27 cellular contexts compared by ENCODE assay signal in genomic region chr13:110062777-110063442, GRCh38.
DNase-seq lines count a peak whose midpoint lies in the region; ATAC-seq, FAIRE-seq and TF ChIP-seq lines count a peak whose summit lies in the region.
"Had no signal": no experiment of that assay in that cellular context is flagged by ENCODE, and none has a peak within 500 bp of the region (broad histone marks: within the 10 kb centered on the region; RNA-seq: fewer than 3 reads in every experiment).

No MANE protein-coding gene starts in this region.

- CTCF ChIA-PET in HepG2 (lab: Yijun Ruan, JAX; ENCODE audit: low intra/inter-chr PET ratio, low total read pairs), result no interaction called here

- no peak for FAIRE-seq in HepG2 (lab: Jason Lieb, UNC)
- FAIRE-seq: RCC 7860 had no signal

- TF ChIP-seq RAD21 in liver (IDR thresholded peaks at IDR 0.05) (no peak), HepG2 (CRISPR knock-in tag; IDR thresholded peaks at IDR 0.05) (no peak)

- H4K20me1 ChIP-seq in HepG2 (ENCODE audit: insufficient read depth, low read length), result no peaks in the 10 kb centered on the region
- H4K20me1 ChIP-seq: BLaER1 treated with 17β-estradiol and CSF1 and Interleukin-3, amounts not matched to agents 10 nM and 100 nM had no signal

- H3K4me1 ChIP-seq in liver (ENCODE audit: control insufficient read depth in 4 of 4, insufficient read depth in 4 of 4, low read length in 3 of 4), result peaks cover 12 to 29% (median 20%) of the 10 kb centered on the region in 4 donors
- H3K4me1 ChIP-seq in HepG2 (ENCODE audit: insufficient read depth, low read length), result no peaks in the 10 kb centered on the region
- H3K4me1 ChIP-seq in body of pancreas, result no peaks in the 10 kb centered on the region
- H3K4me1 ChIP-seq: colonic mucosa, gastroesophageal sphincter, left lung, prostate gland, upper lobe of left lung had no signal

- H3K27me3 ChIP-seq in liver (ENCODE audit: control insufficient read depth in 4 of 4, insufficient read depth in 4 of 4, low read length in 3 of 4), result no peaks in the 10 kb centered on the region
- H3K27me3 ChIP-seq in HepG2 (ENCODE audit: control insufficient read depth in 1 of 2, insufficient read depth in 2 of 2, low read length in 2 of 2), result peaks cover 0 to 1% of the 10 kb centered on the region in 2 experiments; a peak in 1 of 5 replicates
- H3K27me3 ChIP-seq in body of pancreas, result no peaks in the 10 kb centered on the region
- H3K27me3 ChIP-seq: BLaER1 treated with 17β-estradiol and CSF1 and Interleukin-3, amounts not matched to agents 10 nM and 100 nM; colonic mucosa; gastroesophageal sphincter; left lung; upper lobe of left lung had no signal

- no peak for DNase-seq in HepG2 (ENCODE audit: low spot score)
- DNase-seq in body of pancreas, result peak in 1 of 4 donors; percentile 35
- no peak for DNase-seq in left lobe of liver (ENCODE audit: low spot score)
- DNase-seq in EL, result no peak
- DNase-seq: activated CD4-positive, alpha-beta T cell treated with anti-CD3 and anti-CD28 coated beads, Interleukin-2, amount 10 ng/mL, durations not matched to agents 24 days and 14 days; amygdala; colonic mucosa; DMS53; effector CD4-positive, alpha-beta T cell; GDM1; hypothalamus; left lung; midbrain; naive thymus-derived CD4-positive, alpha-beta T cell; NCI-H187 treated with DMSO at 0.1 percent for 48 hours; NCI-H526 treated with DMSO at 0.1 percent for 48 hours; stimulated activated naive CD4-positive, alpha-beta T cell had no signal

- H3K27ac ChIP-seq in liver (ENCODE audit: low read depth in 1 of 2, low read length in 2 of 2) (peak overlapping the region; percentile 83 to 86), HepG2 (ENCODE audit: extremely low read length, insufficient read depth, low read length) (no peak overlapping the region), body of pancreas (peak overlapping the region in 3 of 4 donors; percentile 23 to 53 (median 48))
- H3K27ac ChIP-seq: BLaER1 treated with 17β-estradiol and CSF1 and Interleukin-3, amounts not matched to agents 10 nM and 100 nM; colonic mucosa; gastroesophageal sphincter; left lung had no signal

- intact Hi-C loops in HepG2 (cut with micrococcal nuclease; ENCODE audit: unreplicated experiment) (no loop called here), body of pancreas (cut with DNase I) (no loop called here)

- no peak for ATAC-seq in HepG2
- peak; percentile 76 for ATAC-seq in body of pancreas
- peak; percentile 57 for ATAC-seq in left lobe of liver
- ATAC-seq in GM19324 (IDR thresholded peaks at IDR 0.05; ENCODE audit: low FRiP score, unreplicated experiment), result no peak
- ATAC-seq in HG03097 (IDR thresholded peaks at IDR 0.05; ENCODE audit: low FRiP score, unreplicated experiment), result no peak
- ATAC-seq: HCT116; left lung; naive thymus-derived CD4-positive, alpha-beta T cell; WTC11 had no signal

- TF ChIP-seq CTCF in liver (IDR thresholded peaks at IDR 0.05; ENCODE audit: low read depth, low read length, missing input control), result no peak
- no peak for TF ChIP-seq CTCF in HepG2 (CRISPR knock-in tag; IDR thresholded peaks at IDR 0.05)
- no peak for TF ChIP-seq CTCF in body of pancreas (IDR thresholded peaks at IDR 0.05)

- H3K9ac ChIP-seq in liver (ENCODE audit: low read depth in 1 of 2, low read length in 2 of 2) (peak overlapping the region in 1 of 2 donors; percentile 6), HepG2 (ENCODE audit: insufficient read depth, low read depth, low read length) (no peak overlapping the region)
- H3K9ac ChIP-seq: BLaER1 treated with 17β-estradiol and CSF1 and Interleukin-3, amounts not matched to agents 10 nM and 100 nM had no signal

- in situ Hi-C loops in HepG2 (cut with HindIII; ENCODE audit: extremely low pct_ligation_motif_present, low pct_unique_long_range_greater_than_20kb), result no loop called here

- TF ChIP-seq POLR2A in HepG2 (IDR thresholded peaks at IDR 0.05; ENCODE audit: insufficient read depth in 1 of 2, low read depth in 2 of 2, low read length in 2 of 2) (no peak), body of pancreas (IDR thresholded peaks at IDR 0.05) (no peak)

- H3K9me3 ChIP-seq in liver (ENCODE audit: control insufficient read depth in 4 of 4, low read length in 3 of 4) (no peaks in the 10 kb centered on the region), HepG2 (ENCODE audit: low read length) (no peaks in the 10 kb centered on the region), body of pancreas (no peaks in the 10 kb centered on the region)
- H3K9me3 ChIP-seq: colonic mucosa, gastroesophageal sphincter, left lung, prostate gland, upper lobe of left lung had no signal

- 73% methylated on average over 19 of the region's 19 CpGs for WGBS in liver
- WGBS in HepG2 (ENCODE audit: low lambda C conversion rate), result 46% methylated on average over 10 of the region's 19 CpGs
- whole genome bisulfite sequencing in body of pancreas, 2 donors, result 67 to 72% methylated on average over 10 to 19 of the region's 19 CpGs

- H3K79me2 ChIP-seq in HepG2 (ENCODE audit: insufficient read depth, low read length), result no peaks in the 10 kb centered on the region

- no peak overlapping the region for H3K4me2 ChIP-seq in HepG2 (ENCODE audit: low read depth, low read length)
- H3K4me2 ChIP-seq: BLaER1 treated with 17β-estradiol and CSF1 and Interleukin-3, amounts not matched to agents 10 nM and 100 nM had no signal

- H3K4me3 ChIP-seq in liver (ENCODE audit: low read depth in 1 of 3, low read length in 3 of 3) (no peak overlapping the region), HepG2 (replicated peaks in 1 of 3; ENCODE audit: insufficient read depth in 1 of 3, low read depth in 2 of 3, low read length in 3 of 3) (no peak overlapping the region), body of pancreas (no peak overlapping the region)
- H3K4me3 ChIP-seq: BLaER1 treated with 17β-estradiol and CSF1 and Interleukin-3, amounts not matched to agents 10 nM and 100 nM; colonic mucosa; gastroesophageal sphincter; left lung; prostate gland; upper lobe of left lung had no signal

- POLR2A ChIA-PET in HepG2 (lab: Yijun Ruan, JAX), result no interaction called here

- no peak for TF ChIP-seq EP300 in HepG2 (IDR thresholded peaks at IDR 0.05; ENCODE audit: low read depth in 2 of 2, low read length in 2 of 2)
- no peak for TF ChIP-seq EP300 in HepG2 (CRISPR knock-in tag; IDR thresholded peaks at IDR 0.05; ENCODE audit: borderline replicate concordance)

- BruUV-seq in HepG2 (replicated peaks; lab: Mats Ljungman, UMichigan), result no TSS peak

- H3K36me3 ChIP-seq in liver (ENCODE audit: control insufficient read depth in 4 of 4, insufficient read depth in 3 of 4, low read depth in 1 of 4, low read length in 3 of 4) (no peaks in the 10 kb centered on the region), HepG2 (replicated peaks in 1 of 2; ENCODE audit: control insufficient read depth in 1 of 2, insufficient read depth in 2 of 2, low read length in 2 of 2) (no peaks in the 10 kb centered on the region), body of pancreas (replicated peaks in 1 of 2; ENCODE audit: insufficient read depth in 1 of 2, low read depth in 2 of 2) (no peaks in the 10 kb centered on the region)
- H3K36me3 ChIP-seq: BLaER1 treated with 17β-estradiol and CSF1 and Interleukin-3, amounts not matched to agents 10 nM and 100 nM; colonic mucosa; gastroesophageal sphincter; left lung; prostate gland; upper lobe of left lung had no signal

- H2AFZ ChIP-seq in HepG2 (ENCODE audit: low read length), result no peak overlapping the region

TF ChIP-seq in liver, 16 proteins besides CTCF, POLR2A, EP300 and RAD21 (continues in another document):
- TF ChIP-seq HNF4A (conservative IDR thresholded peaks at IDR 0.05) (peak in 1 of 2 donors; percentile 1), FOXA2 (IDR thresholded peaks at IDR 0.05) (no peak), HNF4G (IDR thresholded peaks at IDR 0.05) (no peak), JUND (IDR thresholded peaks at IDR 0.05) (no peak), ATF3 (IDR thresholded peaks at IDR 0.05) (no peak), TAF1 (conservative IDR thresholded peaks at IDR 0.05) (peak; percentile 30), NR2F2 (IDR thresholded peaks at IDR 0.05) (no peak), FOXA1 (IDR thresholded peaks at IDR 0.05) (no peak), SP1 (IDR thresholded peaks at IDR 0.05) (no peak), RXRA (IDR thresholded peaks at IDR 0.05) (peak in 1 of 2 donors; percentile 30)

TF ChIP-seq in HepG2, 621 proteins besides CTCF, POLR2A, EP300 and RAD21 (continues in another document):
- TF ChIP-seq CCDC6 (CRISPR knock-in tag; IDR thresholded peaks at IDR 0.05) (no peak), U2AF1 (optimal IDR thresholded peaks at IDR 0.05; ENCODE audit: low read depth, low read length) (no peak), RBFOX2 (IDR thresholded peaks at IDR 0.05; ENCODE audit: low read depth, low read length) (no peak), SMAD9 (CRISPR knock-in tag; IDR thresholded peaks at IDR 0.05) (no peak), ZNF354B (CRISPR knock-in tag; IDR thresholded peaks at IDR 0.05) (no peak), TCF7L2 (IDR thresholded peaks at IDR 0.05; ENCODE audit: low read depth, low read length) (no peak), ZNF562 (CRISPR knock-in tag; IDR thresholded peaks at IDR 0.05; ENCODE audit: borderline replicate concordance) (no peak), ZHX1 (CRISPR knock-in tag; IDR thresholded peaks at IDR 0.05; ENCODE audit: low read depth) (no peak), KLF6 (CRISPR knock-in tag; IDR thresholded peaks at IDR 0.05) (no peak), SIN3B (IDR thresholded peaks at IDR 0.05; ENCODE audit: low read length) (no peak), RFX3 (CRISPR knock-in tag; IDR thresholded peaks at IDR 0.05) (no peak), XRCC5 (optimal IDR thresholded peaks at IDR 0.05; ENCODE audit: low read length) (no peak)

Comparison
In these comparisons a context has a peak if more than half of its experiments do, and no peak if none do; other contexts are left out.
1. ATAC-seq: peak in body of pancreas (single experiment) and left lobe of liver (single experiment); none in HepG2 (single experiment), GM19324 (single experiment) and HG03097 (single experiment).